Comparison of ENCODE assay signal across 19 cellular contexts in genomic region chr12:68630598-68630997, GRCh38. TPM values are rescaled to one million over a fixed set of nuclear protein-coding genes. Genes with fewer than 3 reads are reported as not detected.
DNase-seq lines count a peak whose midpoint lies in the region; ATAC-seq, FAIRE-seq and TF ChIP-seq lines count a peak whose summit lies in the region.
"Had no signal": no experiment of that assay in that cellular context is flagged by ENCODE, and none has a peak within 500 bp of the region (broad histone marks: within the 10 kb centered on the region; RNA-seq: fewer than 3 reads in every experiment).

No MANE protein-coding gene starts in this region.

- POLR2A ChIA-PET in CD4-positive, alpha-beta T cell (lab: Charles Lee), result interaction anchor here (1.3 to 2.1 kb wide), 2 partner anchors 9 to 20 kb away, joined by 5 to 9 read pairs; partner anchors contain the start of gene RAP1B
- POLR2A ChIA-PET in T-cell (lab: Charles Lee), result interaction anchor here in 1 of 2 donors (0.7 kb wide), 1 partner anchor 16 kb away, joined by 4 read pairs; no protein-coding TSS in a partner anchor

- WGBS in lower leg skin, 2 donors, result 84 to 95% methylated on average over 7 of the region's 7 CpGs

- H3K4me3 ChIP-seq in lower leg skin (ENCODE audit: low read depth, poor library complexity, severe bottlenecking), result no peak overlapping the region
- H3K4me3 ChIP-seq: body of pancreas, coronary artery, skin epidermis had no signal

- H3K9me3 ChIP-seq in CD4-positive, alpha-beta T cell (ENCODE audit: control insufficient read depth, low read length), result peaks cover 7% of the 10 kb centered on the region
- H3K9me3 ChIP-seq: body of pancreas had no signal

- TF ChIP-seq CTCF in CD4-positive, alpha-beta T cell (IDR thresholded peaks at IDR 0.05), result no peak
- TF ChIP-seq CTCF in lower leg skin (IDR thresholded peaks at IDR 0.05), result no peak

- peaks cover 90% of the 10 kb centered on the region for H3K36me3 Mint-ChIP-seq in CD4-positive, alpha-beta T cell (ENCODE audit: low read depth)
- H3K36me3 Mint-ChIP-seq in T-cell, result peaks cover 43% of the 10 kb centered on the region
- H3K36me3 Mint-ChIP-seq in natural killer cell treated with Interleukin-12 subunit alpha and Interleukin-12 subunit beta and Interleukin-15 and Interleukin-18, amount 100 ng/mL, for 72 hours, result peaks cover 50% of the 10 kb centered on the region

- TF ChIP-seq POLR2A in lower leg skin (IDR thresholded peaks at IDR 0.05), result no peak

- CTCF ChIA-PET in CD4-positive, alpha-beta T cell (lab: Charles Lee), result interaction anchor here (1.1 to 1.9 kb wide), 2 partner anchors 11 to 44 kb away, joined by 3 to 7 read pairs; no protein-coding TSS in a partner anchor
- CTCF ChIA-PET in T-cell (lab: Charles Lee), result interaction anchor here in 1 of 2 donors (1.3 kb wide), 1 partner anchor 16 kb away, joined by 3 read pairs; no protein-coding TSS in a partner anchor

- H3K4me1 Mint-ChIP-seq in CD4-positive, alpha-beta T cell (ENCODE audit: low read depth), result peaks cover 91% of the 10 kb centered on the region
- peaks cover 86 to 91% (median 90%) of the 10 kb centered on the region in 3 donors for H3K4me1 Mint-ChIP-seq in T-cell
- peaks cover 79 to 81% of the 10 kb centered on the region in 2 donors for H3K4me1 Mint-ChIP-seq in natural killer cell treated with Interleukin-12 subunit alpha and Interleukin-12 subunit beta and Interleukin-15 and Interleukin-18, amount 100 ng/mL, for 72 hours (ENCODE audit: low read depth in 2 of 2)

- FAIRE-seq in GM18507 (lab: Jason Lieb, UNC), result peak; percentile 48

- no peak overlapping the region for H3K27ac ChIP-seq in CD4-positive, alpha-beta T cell (ENCODE audit: low read depth, low read length)
- H3K27ac ChIP-seq: body of pancreas, coronary artery had no signal

- no peaks in the 10 kb centered on the region for H3K27me3 ChIP-seq in CD4-positive, alpha-beta T cell (ENCODE audit: control insufficient read depth, insufficient read depth, low read length)
- H3K27me3 ChIP-seq: body of pancreas had no signal

- no peaks in the 10 kb centered on the region for H3K27me3 Mint-ChIP-seq in CD4-positive, alpha-beta T cell
- H3K27me3 Mint-ChIP-seq in T-cell, result no peaks in the 10 kb centered on the region
- no peaks in the 10 kb centered on the region for H3K27me3 Mint-ChIP-seq in natural killer cell treated with Interleukin-12 subunit alpha and Interleukin-12 subunit beta and Interleukin-15 and Interleukin-18, amount 100 ng/mL, for 72 hours
- H3K27me3 Mint-ChIP-seq: progenitor cell of endocrine pancreas, type B pancreatic cell had no signal

- peak overlapping the region; percentile 21 for H3K4me3 Mint-ChIP-seq in CD4-positive, alpha-beta T cell
- peak overlapping the region in 2 of 3 donors; percentile 31 to 66 for H3K4me3 Mint-ChIP-seq in T-cell
- peak overlapping the region; percentile 50 for H3K4me3 Mint-ChIP-seq in natural killer cell treated with Interleukin-12 subunit alpha and Interleukin-12 subunit beta and Interleukin-15 and Interleukin-18, amount 100 ng/mL, for 72 hours
- H3K4me3 Mint-ChIP-seq: WTC11 had no signal

- ATAC-seq in CD4-positive, alpha-beta T cell (ENCODE audit: poor library complexity), result no peak
- no peak for ATAC-seq in T-cell (replicated peaks in 1 of 4)
- ATAC-seq in natural killer cell treated with Interleukin-12 subunit alpha and Interleukin-12 subunit beta and Interleukin-15 and Interleukin-18, amount 100 ng/mL, for 72 hours, result no peak
- ATAC-seq in HG02642 (IDR thresholded peaks at IDR 0.05; ENCODE audit: poor library complexity, unreplicated experiment), result no peak
- no peak for ATAC-seq in HG02678 (IDR thresholded peaks at IDR 0.05; ENCODE audit: unreplicated experiment)
- ATAC-seq: body of pancreas, WTC11 had no signal

- H3K27ac Mint-ChIP-seq in CD4-positive, alpha-beta T cell, result peak overlapping the region; percentile 57
- peak overlapping the region; percentile 27 to 73 for H3K27ac Mint-ChIP-seq in T-cell
- peak overlapping the region; percentile 62 for H3K27ac Mint-ChIP-seq in natural killer cell treated with Interleukin-12 subunit alpha and Interleukin-12 subunit beta and Interleukin-15 and Interleukin-18, amount 100 ng/mL, for 72 hours

- intact Hi-C loops in CD4-positive, alpha-beta T cell (cut with DNase I, micrococcal nuclease), result no loop called here
- intact Hi-C loops in lower leg skin (cut with DNase I; ENCODE audit: low total_unique reads), result no loop called here

- DNase-seq in CD4-positive, alpha-beta T cell, result no peak
- DNase-seq in GM18507 (ENCODE audit: extremely low spot score, insufficient read length, low read depth) (no peak), T-cell (no peak), lower leg skin (ENCODE audit: low spot score in 2 of 2) (no peak)
- DNase-seq in natural killer cell treated with Interleukin-12 subunit alpha and Interleukin-12 subunit beta and Interleukin-15 and Interleukin-18, amount 100 ng/mL, for 72 hours (ENCODE audit: low spot score), result no peak
- no peak for DNase-seq in stimulated activated CD4-positive, alpha-beta T cell treated with anti-CD3 and anti-CD28 coated beads, Interleukin-2, amount 100 ng/mL, for 48 hours
- DNase-seq: activated naive CD4-positive, alpha-beta T cell treated with Interleukin-2 at 50 U/mL for 16 hours; AML-193; body of pancreas; left ventricle myocardium superior; NCI-H187 treated with DMSO at 0.1 percent for 48 hours; NCI-H446 had no signal

- H3K9me3 Mint-ChIP-seq in CD4-positive, alpha-beta T cell, result peaks cover 6% of the 10 kb centered on the region
- H3K9me3 Mint-ChIP-seq in T-cell, result peaks cover 0 to 15% (median 3%) of the 10 kb centered on the region in 3 donors
- H3K9me3 Mint-ChIP-seq in natural killer cell treated with Interleukin-12 subunit alpha and Interleukin-12 subunit beta and Interleukin-15 and Interleukin-18, amount 100 ng/mL, for 72 hours, result no peaks in the 10 kb centered on the region
- H3K9me3 Mint-ChIP-seq: type B pancreatic cell had no signal

RNA-seq across cellular contexts. Expression of gene RAP1B, which starts 19.9 kb away (rescaled TPM):
- total RNA-seq in CD4-positive, alpha-beta T cell, result 100 to 1,000 TPM; 256 to 261 TPM
- total RNA-seq in T-cell (100 to 1,000 TPM; 163 to 290 (median 170) TPM), lower leg skin (100 to 1,000 TPM in 3 of 4 donors, 10 to 100 TPM in 1; 96.1 to 183 (median 123) TPM)
- total RNA-seq in natural killer cell treated with Interleukin-12 subunit alpha and Interleukin-12 subunit beta and Interleukin-15 and Interleukin-18, amount 100 ng/mL, for 72 hours, result 100 to 1,000 TPM; 328 to 448 TPM

RNA-seq across cellular contexts. Expression of gene NUP107, which starts 56.2 kb away (rescaled TPM):
- total RNA-seq in CD4-positive, alpha-beta T cell, result 10 to 100 TPM; 37.2 to 38.7 TPM
- total RNA-seq in T-cell (10 to 100 TPM; 38.4 to 67.5 (median 50.7) TPM), lower leg skin (10 to 100 TPM; 19.3 to 41.7 (median 31.9) TPM)
- total RNA-seq in natural killer cell treated with Interleukin-12 subunit alpha and Interleukin-12 subunit beta and Interleukin-15 and Interleukin-18, amount 100 ng/mL, for 72 hours, result 100 to 1,000 TPM in 1 of 2 donors, 10 to 100 TPM in 1; 77.3 to 111 TPM
